8 cellular contexts compared by ENCODE assay signal in the genomic region with DNA sequence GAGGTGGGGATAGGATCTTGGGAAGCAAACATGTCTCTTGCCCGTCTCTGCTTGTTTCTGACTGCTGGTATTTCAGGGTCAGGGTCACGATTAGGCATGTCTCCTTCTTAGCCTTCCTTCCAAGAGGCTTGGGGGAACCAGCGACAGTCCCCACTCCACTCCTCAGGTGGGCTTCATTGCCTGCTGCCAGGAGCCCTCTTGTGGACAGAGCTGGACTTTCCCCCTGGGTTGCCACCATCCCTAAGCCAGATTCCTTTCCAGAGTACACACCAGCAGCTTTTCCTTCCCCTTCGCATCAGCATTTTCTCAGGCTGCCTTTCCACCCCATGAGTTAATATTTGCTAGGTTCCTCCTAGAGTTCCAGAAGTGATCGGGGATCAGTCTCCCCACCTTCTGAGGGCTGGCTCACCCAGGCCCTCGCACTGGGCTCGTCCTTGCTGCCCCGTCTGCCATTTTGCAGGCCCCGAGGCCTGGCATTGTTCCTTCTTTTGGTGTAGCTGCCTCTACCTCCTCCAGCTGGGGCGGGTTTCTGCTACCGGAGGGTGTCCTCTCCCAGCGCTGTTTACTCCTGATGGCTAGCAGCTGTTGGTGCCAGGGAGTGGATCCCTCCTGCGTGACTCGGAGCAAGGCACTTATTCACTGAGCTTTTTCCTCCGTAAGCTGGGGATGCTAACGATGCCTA. TPM values are rescaled to one million over a fixed set of nuclear protein-coding genes. Genes with fewer than 3 reads are reported as not detected.
DNase-seq lines count a peak whose midpoint lies in the region; ATAC-seq, FAIRE-seq and TF ChIP-seq lines count a peak whose summit lies in the region.

No MANE protein-coding gene starts in this region.

- H3K36me3 ChIP-seq in Karpas-422 (ENCODE audit: insufficient read depth, low read length) (no peaks in the 10 kb centered on the region), PC-9 (ENCODE audit: low read depth) (no peaks in the 10 kb centered on the region)

- peak; percentile 77 for TF ChIP-seq CTCF in PC-9 (conservative IDR thresholded peaks at IDR 0.05)

- DNase-seq in EL (peak; percentile 71), Karpas-422 (peak; percentile 84), PC-9 (peak in 1 of 2 experiments; percentile 60), amygdala (lab: John Stamatoyannopoulos, UW) (peak in 44 of 56 donors; percentile 16 to 80 (median 48)), right cardiac atrium (peak in 2 of 3 donors; percentile 78 to 90), retina (peak; percentile 85), H54 (ENCODE audit: insufficient read length, low spot score) (no peak)

- H3K9ac ChIP-seq in Karpas-422 (ENCODE audit: low read length) = peak overlapping the region; percentile 16; the same call in 1 of the 2 replicates

- CTCF ChIA-PET in PC-9 (lab: Charles Lee) = interaction anchor here (0.6 kb wide), 1 partner anchor 121 kb away, joined by 3 read pairs; no protein-coding TSS in a partner anchor

- POLR2A ChIA-PET in PC-9 (lab: Charles Lee; ENCODE audit: unreplicated experiment) = interaction anchor here (0.5 to 1.6 kb wide), 4 partner anchors 11 to 486 kb away, joined by 3 to 10 read pairs (median 4); partner anchors contain the start of gene ACTL10

- H3K4me3 ChIP-seq in Karpas-422 (ENCODE audit: low read length) (no peak overlapping the region), PC-9 (no peak overlapping the region), right cardiac atrium (ENCODE audit: low read length) (no peak overlapping the region)

- WGBS in right cardiac atrium = 32% methylated on average over 16 of the region's 16 CpGs

- H3K4me1 ChIP-seq in Karpas-422 (ENCODE audit: low read length) (peaks cover 26% of the 10 kb centered on the region), PC-9 (replicated peaks; ENCODE audit: insufficient read depth) (peaks cover 48% of the 10 kb centered on the region), right cardiac atrium (ENCODE audit: control insufficient read depth, insufficient read depth, low read length) (peaks cover 3% of the 10 kb centered on the region)

- H3K27me3 ChIP-seq in Karpas-422 (ENCODE audit: low read length) (no peaks in the 10 kb centered on the region), PC-9 (ENCODE audit: insufficient read depth, low read depth) (no peaks in the 10 kb centered on the region), right cardiac atrium (ENCODE audit: control insufficient read depth, insufficient read depth) (no peaks in the 10 kb centered on the region)

- H3K9me2 ChIP-seq in Karpas-422 (replicated peaks; ENCODE audit: insufficient read depth, low read length) (no peaks in the 10 kb centered on the region), PC-9 (ENCODE audit: insufficient read depth) (no peaks in the 10 kb centered on the region)

- H2AFZ ChIP-seq in Karpas-422 (ENCODE audit: low read length) (no peak overlapping the region), PC-9 (no peak overlapping the region)

- H3F3A ChIP-seq in PC-9 (ENCODE audit: insufficient read depth, low read depth) = peaks cover 32% of the 10 kb centered on the region

- FAIRE-seq in H54 (lab: Jason Lieb, UNC) = no peak

- H4K20me1 ChIP-seq in Karpas-422 (ENCODE audit: insufficient read depth, low read depth, low read length) (no peaks in the 10 kb centered on the region), PC-9 (ENCODE audit: insufficient read depth) (no peaks in the 10 kb centered on the region)

- ATAC-seq in right cardiac atrium (peak; percentile 63 to 66), HG02885 (IDR thresholded peaks at IDR 0.05; ENCODE audit: poor library complexity, unreplicated experiment) (no peak)

- H3K4me2 ChIP-seq in Karpas-422 (ENCODE audit: low read depth, low read length, poor library complexity, severe bottlenecking) (no peak overlapping the region), PC-9 (peak overlapping the region; percentile 38; the same call in 1 of the 2 replicates)

- intact Hi-C loops in PC-9 (cut with micrococcal nuclease; ENCODE audit: unreplicated experiment) (loop anchor here (5.0 kb wide), 1 partner anchor 251 kb away; the partner anchor contains the start of gene CDK5RAP1), right cardiac atrium (cut with DNase I) (loop anchor here in 3 of 4 donors (5.0 kb wide), 2 partner anchors 191 to 196 kb away; no protein-coding TSS in a partner anchor)

- H3K27ac ChIP-seq in Karpas-422 (ENCODE audit: low read length) (peak overlapping the region; percentile 73), PC-9 (no peak overlapping the region), right cardiac atrium (ENCODE audit: low read length) (no peak overlapping the region)

- TF ChIP-seq POLR2A in H54 (IDR thresholded peaks at IDR 0.05; ENCODE audit: low read depth, low read length) = no peak

- H3K9me3 ChIP-seq in Karpas-422 (ENCODE audit: low read length) (no peaks in the 10 kb centered on the region), PC-9 (ENCODE audit: insufficient read depth, low read depth) (no peaks in the 10 kb centered on the region), right cardiac atrium (ENCODE audit: control insufficient read depth, low read length) (no peaks in the 10 kb centered on the region)

- BruUV-seq in PC-9 (replicated peaks; lab: Mats Ljungman, UMichigan) = no TSS peak

- no peaks in the 10 kb centered on the region for H3K79me2 ChIP-seq in Karpas-422 (ENCODE audit: low read length)
- H3K79me2 ChIP-seq in PC-9 (ENCODE audit: low read depth) = no peaks in the 10 kb centered on the region

RNA-seq across cellular contexts. Expression of gene C20orf144, which starts 8.8 kb away (rescaled TPM):
- total RNA-seq in Karpas-422 (2014; rRNA removed; shearing (Covaris generic); ENCODE audit: low replicate concordance) = 0.45 and 0.69 TPM in 2 replicates
- total RNA-seq in PC-9 (2021) (0.18 and 0.20 TPM in 2 replicates), right cardiac atrium (not detected)
- polyA plus RNA-seq in right cardiac atrium = 0.05 TPM

RNA-seq across cellular contexts. Expression of gene ACTL10, which starts 13.4 kb away (rescaled TPM):
- 2.5 and 9.2 TPM in 2 replicates for total RNA-seq in Karpas-422 (2014; rRNA removed; shearing (Covaris generic); ENCODE audit: low replicate concordance)
- total RNA-seq in PC-9 (2021) = 0.85 and 1.0 TPM in 2 replicates
- under 1 TPM; 0.29 to 0.71 (median 0.32) TPM for total RNA-seq in right cardiac atrium
- 0.27 TPM for polyA plus RNA-seq in right cardiac atrium

RNA-seq across cellular contexts. Expression of gene NECAB3, which starts 20.9 kb away (rescaled TPM):
- total RNA-seq in Karpas-422 (2014; rRNA removed; shearing (Covaris generic); ENCODE audit: low replicate concordance) = 38.2 and 89.2 TPM in 2 replicates
- 72.1 and 77.7 TPM in 2 replicates for total RNA-seq in PC-9 (2021)
- total RNA-seq in right cardiac atrium = 10 to 100 TPM; 55.4 to 61.3 (median 57.0) TPM
- 57.4 TPM for polyA plus RNA-seq in right cardiac atrium

RNA-seq across cellular contexts. Expression of gene E2F1, which starts 32.8 kb away (rescaled TPM):
- 19.2 and 37.2 TPM in 2 replicates for total RNA-seq in Karpas-422 (2014; rRNA removed; shearing (Covaris generic); ENCODE audit: low replicate concordance)
- 31.5 and 31.6 TPM in 2 replicates for total RNA-seq in PC-9 (2021)
- 1 to 10 TPM in 2 of 4 donors, under 1 TPM in 2; 0.45 to 2.2 (median 1.0) TPM for total RNA-seq in right cardiac atrium
- polyA plus RNA-seq in right cardiac atrium = 0.52 TPM
